2 cellular contexts compared by ENCODE assay signal in the genomic region with DNA sequence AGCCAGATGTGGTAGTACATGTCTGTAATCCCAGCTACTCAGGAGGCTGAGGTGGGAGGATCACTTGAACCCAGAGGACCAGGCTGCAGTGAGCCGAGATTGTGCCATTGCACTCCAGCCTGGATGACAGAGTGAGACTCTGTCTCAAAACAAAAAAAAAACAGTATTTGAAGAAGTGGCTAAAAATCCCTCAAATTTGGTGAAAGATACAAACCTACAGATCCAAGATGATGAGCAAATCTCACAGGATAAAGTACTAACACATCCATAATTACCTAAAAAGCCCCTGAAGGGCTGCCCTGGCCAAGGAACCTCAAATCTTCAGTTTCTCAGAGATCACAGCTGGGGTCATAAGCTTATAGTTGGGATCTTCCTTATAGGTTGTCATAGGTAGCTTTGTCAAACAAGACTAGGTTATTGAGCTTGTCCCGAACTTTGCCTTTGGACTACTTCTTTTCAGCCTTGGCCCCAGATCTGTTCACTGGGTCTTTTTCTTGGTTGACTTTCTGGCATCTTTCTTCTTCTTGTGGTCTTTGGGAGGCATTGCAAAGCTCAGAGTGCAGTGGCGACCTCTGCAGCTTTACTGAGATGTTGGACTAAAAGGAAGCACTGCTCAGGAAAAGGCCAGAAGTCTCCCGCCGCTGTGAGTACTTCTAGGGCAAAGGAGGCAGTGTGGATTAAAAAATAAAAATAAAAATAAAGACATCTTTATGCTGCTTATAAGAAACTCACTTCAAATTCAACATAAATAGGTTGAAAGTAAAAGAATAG.
A peak's percentile ranks its signal among the peaks of the same experiment; 100 is the strongest.
TF ChIP-seq lines count a peak whose summit lies in the region.

No MANE protein-coding gene starts in this region.

TF ChIP-seq in HEK293, 187 proteins besides CTCF, POLR2A, EP300 and RAD21:
- TF ChIP-seq ZNF37A (tag by site-specific recombination; IDR thresholded peaks at IDR 0.05) (no peak), ZNF558 (tag by site-specific recombination; IDR thresholded peaks at IDR 0.05) (peak; percentile 100), ZNF624 (tag by site-specific recombination; IDR thresholded peaks at IDR 0.05) (no peak)
- TF ChIP-seq, protein P1, sequence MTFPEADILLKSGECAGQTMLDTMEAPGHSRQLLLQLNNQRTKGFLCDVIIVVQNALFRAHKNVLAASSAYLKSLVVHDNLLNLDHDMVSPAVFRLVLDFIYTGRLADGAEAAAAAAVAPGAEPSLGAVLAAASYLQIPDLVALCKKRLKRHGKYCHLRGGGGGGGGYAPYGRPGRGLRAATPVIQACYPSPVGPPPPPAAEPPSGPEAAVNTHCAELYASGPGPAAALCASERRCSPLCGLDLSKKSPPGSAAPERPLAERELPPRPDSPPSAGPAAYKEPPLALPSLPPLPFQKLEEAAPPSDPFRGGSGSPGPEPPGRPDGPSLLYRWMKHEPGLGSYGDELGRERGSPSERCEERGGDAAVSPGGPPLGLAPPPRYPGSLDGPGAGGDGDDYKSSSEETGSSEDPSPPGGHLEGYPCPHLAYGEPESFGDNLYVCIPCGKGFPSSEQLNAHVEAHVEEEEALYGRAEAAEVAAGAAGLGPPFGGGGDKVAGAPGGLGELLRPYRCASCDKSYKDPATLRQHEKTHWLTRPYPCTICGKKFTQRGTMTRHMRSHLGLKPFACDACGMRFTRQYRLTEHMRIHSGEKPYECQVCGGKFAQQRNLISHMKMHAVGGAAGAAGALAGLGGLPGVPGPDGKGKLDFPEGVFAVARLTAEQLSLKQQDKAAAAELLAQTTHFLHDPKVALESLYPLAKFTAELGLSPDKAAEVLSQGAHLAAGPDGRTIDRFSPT (tag by site-specific recombination; IDR thresholded peaks at IDR 0.05) = no peak
TF ChIP-seq in HEK293: peak in this region for 1.

TF ChIP-seq in K562, 482 proteins besides CTCF, POLR2A, EP300 and RAD21:
- TF ChIP-seq POLR2AphosphoS5 (IDR thresholded peaks at IDR 0.05; ENCODE audit: control insufficient read depth, insufficient read depth, low read depth, low read length) = 0 out of 2 replicates have a peak, but pooled peaks have one; percentile 7
- TF ChIP-seq, protein P2, sequence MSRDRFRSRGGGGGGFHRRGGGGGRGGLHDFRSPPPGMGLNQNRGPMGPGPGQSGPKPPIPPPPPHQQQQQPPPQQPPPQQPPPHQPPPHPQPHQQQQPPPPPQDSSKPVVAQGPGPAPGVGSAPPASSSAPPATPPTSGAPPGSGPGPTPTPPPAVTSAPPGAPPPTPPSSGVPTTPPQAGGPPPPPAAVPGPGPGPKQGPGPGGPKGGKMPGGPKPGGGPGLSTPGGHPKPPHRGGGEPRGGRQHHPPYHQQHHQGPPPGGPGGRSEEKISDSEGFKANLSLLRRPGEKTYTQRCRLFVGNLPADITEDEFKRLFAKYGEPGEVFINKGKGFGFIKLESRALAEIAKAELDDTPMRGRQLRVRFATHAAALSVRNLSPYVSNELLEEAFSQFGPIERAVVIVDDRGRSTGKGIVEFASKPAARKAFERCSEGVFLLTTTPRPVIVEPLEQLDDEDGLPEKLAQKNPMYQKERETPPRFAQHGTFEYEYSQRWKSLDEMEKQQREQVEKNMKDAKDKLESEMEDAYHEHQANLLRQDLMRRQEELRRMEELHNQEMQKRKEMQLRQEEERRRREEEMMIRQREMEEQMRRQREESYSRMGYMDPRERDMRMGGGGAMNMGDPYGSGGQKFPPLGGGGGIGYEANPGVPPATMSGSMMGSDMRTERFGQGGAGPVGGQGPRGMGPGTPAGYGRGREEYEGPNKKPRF (IDR thresholded peaks at IDR 0.05; ENCODE audit: low read depth, low read length) = no peak
